In the genomic region with DNA sequence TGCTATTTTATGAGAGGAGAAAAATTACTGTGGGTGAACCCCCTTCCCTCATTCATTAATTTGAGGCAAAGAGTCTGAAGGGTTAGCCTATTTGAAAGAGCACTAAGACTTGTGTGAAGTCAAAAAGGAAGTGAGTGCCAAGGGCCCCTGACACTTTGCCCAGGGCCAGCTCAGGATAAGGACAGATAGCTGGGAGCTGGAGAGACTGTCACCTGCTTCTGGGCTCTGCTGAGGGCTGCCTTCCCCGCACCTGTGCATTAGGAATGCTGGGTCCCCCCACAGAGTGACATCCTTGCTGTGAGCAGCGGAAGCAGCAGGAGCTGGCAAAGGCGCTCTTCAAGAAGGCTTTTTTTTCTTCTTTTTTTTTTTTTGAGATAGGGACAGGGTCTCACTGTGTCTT, we compare ENCODE assay signal across 28 cellular contexts.
"Had no signal": no experiment of that assay in that cellular context is flagged by ENCODE, and none has a peak within 500 bp of the region (broad histone marks: within the 10 kb centered on the region; RNA-seq: fewer than 3 reads in every experiment).

No MANE protein-coding gene starts in this region.

- ATAC-seq: body of pancreas; gastrocnemius medialis; left ventricle myocardium superior; mucosa of descending colon; natural killer cell treated with Interleukin-12 subunit alpha and Interleukin-12 subunit beta and Interleukin-15 and Interleukin-18, amount 100 ng/mL, for 72 hours; sciatic nerve; stimulated activated memory B cell treated with anti-CD40 and anti-IgM and Interleukin-4, amounts not matched to agents 10 μg/mL and 1 μg/mL and 100 μg/mL, for 72 hours; stimulated activated naive CD8-positive, alpha-beta T cell treated with anti-CD3 and anti-CD28 coated beads, Interleukin-15, amount 100 ng/mL, for 72 hours had no signal

- H3K27me3 ChIP-seq: adrenal gland, body of pancreas, neutrophil, ovary, uterus had no signal

- H3K4me3 ChIP-seq: adrenal gland, body of pancreas, gastrocnemius medialis, mucosa of descending colon, ovary, skin epidermis, uterus had no signal

- H3K9me3 ChIP-seq: adrenal gland, body of pancreas, gastrocnemius medialis, mucosa of descending colon, neutrophil, ovary, uterus had no signal

- H3K36me3 ChIP-seq: adrenal gland, gastrocnemius medialis, neutrophil, ovary, uterus had no signal

- H3K4me1 ChIP-seq: adrenal gland, body of pancreas, gastrocnemius medialis, uterus had no signal

- DNase-seq: activated CD4-positive, alpha-beta T cell treated with anti-CD3 and anti-CD28 coated beads for 4 hours; activated CD4-positive, alpha-beta T cell treated with anti-CD3 and anti-CD28 coated beads, Interleukin-2, amount 50 U/mL, for 48 hours; activated CD8-positive, alpha-beta memory T cell treated with anti-CD3 and anti-CD28 coated beads for 24 hours; activated effector memory CD4-positive, alpha-beta T cell treated with Interleukin-2 at 50 U/mL for 16 hours; activated naive CD4-positive, alpha-beta T cell treated with Interleukin-2 at 50 U/mL for 16 hours; activated naive CD8-positive, alpha-beta T cell treated with anti-CD3 and anti-CD28 coated beads for 36 hours; adrenal gland; aorta; body of pancreas; dermis blood vessel endothelial cell; effector CD4-positive, alpha-beta T cell; gastrocnemius medialis; glutamatergic neuron; islet precursor cell; left ventricle myocardium superior; mucosa of descending colon; ovary; retina; stimulated activated CD4-positive, alpha-beta T cell treated with anti-CD3 and anti-CD28 coated beads, Interleukin-4, amount 100 ng/mL, for 4 hours; stimulated activated CD8-positive, alpha-beta memory T cell treated with anti-CD3 and anti-CD28 coated beads, Interleukin-4, amount 100 ng/mL, for 48 hours; stimulated activated naive CD8-positive, alpha-beta T cell treated with anti-CD3 and anti-CD28 coated beads, Interleukin-15, amount 100 ng/mL, for 72 hours; substantia nigra; uterus had no signal
